Comparison of ENCODE assay signal across 1 cellular context in genomic region chr5:17212996-17213395, GRCh38.
TF ChIP-seq lines count a peak whose summit lies in the region.

No MANE protein-coding gene starts in this region.

TF ChIP-seq in GM23338, 12 proteins besides CTCF, POLR2A, EP300 and RAD21 (continued from another document):
- TF ChIP-seq ETS1 (IDR thresholded peaks at IDR 0.05): no peak
- no peak for TF ChIP-seq NANOG (IDR thresholded peaks at IDR 0.05; ENCODE audit: borderline replicate concordance)
- no peak for TF ChIP-seq POLR2AphosphoS5 (IDR thresholded peaks at IDR 0.05; ENCODE audit: low read depth)
